1 cellular context compared by ENCODE assay signal in the genomic region with DNA sequence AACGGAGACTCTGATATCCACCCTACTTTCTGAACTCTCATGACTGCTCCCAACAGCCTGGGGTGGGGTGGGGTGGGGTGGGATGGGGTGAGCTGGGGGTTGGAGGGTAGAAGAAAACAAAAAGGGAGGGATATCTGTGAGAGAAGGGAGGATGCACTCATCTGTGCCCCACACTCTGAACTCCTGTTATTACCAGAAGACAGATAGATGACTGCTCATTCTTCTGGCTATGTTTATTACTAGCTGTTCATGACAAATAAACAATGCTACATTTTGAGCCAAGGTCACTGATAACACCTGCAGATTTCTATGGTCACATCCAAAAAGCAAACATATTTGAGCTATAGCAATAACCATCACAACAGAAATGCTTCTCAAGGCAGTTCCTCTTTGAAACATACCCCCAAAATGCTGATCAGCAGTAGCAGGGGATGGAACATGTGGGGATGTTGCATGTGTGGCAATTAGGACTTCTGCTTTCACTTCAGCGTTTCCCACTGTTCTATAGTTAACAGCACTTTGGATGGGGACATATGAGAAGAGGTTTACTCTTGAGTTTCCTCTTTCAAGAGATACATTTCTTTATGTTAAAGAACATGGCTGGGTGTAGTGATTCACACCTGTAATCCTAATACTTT.
TF ChIP-seq lines count a peak whose summit lies in the region.

No MANE protein-coding gene starts in this region.

TF ChIP-seq in K562, 482 proteins besides CTCF, POLR2A, EP300 and RAD21:
- TF ChIP-seq SPI1 (IDR thresholded peaks at IDR 0.05; ENCODE audit: borderline replicate concordance, low read depth, low read length): peak; percentile 73
- TF ChIP-seq, protein P1, sequence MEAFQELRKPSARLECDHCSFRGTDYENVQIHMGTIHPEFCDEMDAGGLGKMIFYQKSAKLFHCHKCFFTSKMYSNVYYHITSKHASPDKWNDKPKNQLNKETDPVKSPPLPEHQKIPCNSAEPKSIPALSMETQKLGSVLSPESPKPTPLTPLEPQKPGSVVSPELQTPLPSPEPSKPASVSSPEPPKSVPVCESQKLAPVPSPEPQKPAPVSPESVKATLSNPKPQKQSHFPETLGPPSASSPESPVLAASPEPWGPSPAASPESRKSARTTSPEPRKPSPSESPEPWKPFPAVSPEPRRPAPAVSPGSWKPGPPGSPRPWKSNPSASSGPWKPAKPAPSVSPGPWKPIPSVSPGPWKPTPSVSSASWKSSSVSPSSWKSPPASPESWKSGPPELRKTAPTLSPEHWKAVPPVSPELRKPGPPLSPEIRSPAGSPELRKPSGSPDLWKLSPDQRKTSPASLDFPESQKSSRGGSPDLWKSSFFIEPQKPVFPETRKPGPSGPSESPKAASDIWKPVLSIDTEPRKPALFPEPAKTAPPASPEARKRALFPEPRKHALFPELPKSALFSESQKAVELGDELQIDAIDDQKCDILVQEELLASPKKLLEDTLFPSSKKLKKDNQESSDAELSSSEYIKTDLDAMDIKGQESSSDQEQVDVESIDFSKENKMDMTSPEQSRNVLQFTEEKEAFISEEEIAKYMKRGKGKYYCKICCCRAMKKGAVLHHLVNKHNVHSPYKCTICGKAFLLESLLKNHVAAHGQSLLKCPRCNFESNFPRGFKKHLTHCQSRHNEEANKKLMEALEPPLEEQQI (IDR thresholded peaks at IDR 0.05): no peak
